In the genomic region with DNA sequence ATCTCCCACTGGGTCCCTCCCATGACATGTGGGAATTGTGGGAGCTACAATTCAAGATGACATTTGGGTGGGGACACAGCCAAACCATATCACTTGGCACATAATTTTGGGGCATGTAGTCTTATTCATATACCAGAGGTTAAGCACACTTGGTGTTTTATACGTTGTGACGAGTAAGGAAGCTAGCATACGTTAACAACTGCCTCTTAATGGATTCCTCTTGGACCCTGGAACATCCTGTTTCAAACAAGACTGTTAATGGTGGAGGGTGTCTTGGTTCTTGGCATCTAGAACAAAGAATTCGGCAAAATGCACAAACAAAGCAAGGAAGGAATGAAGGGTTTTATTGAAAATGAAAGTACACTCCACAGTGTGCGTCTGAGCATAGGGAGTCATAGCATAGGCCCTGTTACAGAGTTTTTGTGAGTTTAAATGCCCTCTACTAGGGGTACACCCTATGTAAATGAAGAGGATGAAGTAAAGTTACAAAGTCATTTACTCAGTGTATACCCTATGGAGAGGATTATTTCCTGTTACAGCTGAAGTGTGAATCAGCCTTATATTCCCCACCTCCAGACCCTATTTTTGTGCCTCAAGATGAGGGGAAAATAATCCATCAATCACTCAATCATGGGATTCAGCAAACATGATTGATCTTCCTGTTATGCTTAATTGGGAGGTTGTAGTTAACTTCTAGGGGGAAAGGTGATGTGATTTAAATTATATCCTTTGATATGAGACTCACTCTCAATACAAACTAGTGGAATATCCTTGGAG, we compare ENCODE assay signal across 22 cellular contexts.
DNase-seq lines count a peak whose midpoint lies in the region; ATAC-seq and TF ChIP-seq lines count a peak whose summit lies in the region.
"Had no signal": no experiment of that assay in that cellular context is flagged by ENCODE, and none has a peak within 500 bp of the region (broad histone marks: within the 10 kb centered on the region; RNA-seq: fewer than 3 reads in every experiment).

No MANE protein-coding gene starts in this region.

- H3K4me3 ChIP-seq in MM.1S (ENCODE audit: low read length) (no peak overlapping the region), fibroblast of villous mesenchyme (ENCODE audit: low read depth, low read length) (no peak overlapping the region)
- H3K4me3 ChIP-seq: ascending aorta, colonic mucosa had no signal

- H3K9ac ChIP-seq in MM.1S (ENCODE audit: low read length), result no peak overlapping the region

- H3K9me3 Mint-ChIP-seq in T-helper 2 cell treated with Interferon-gamma antibody and Interleukin-4, amounts not matched to agents 5 μg/mL and 100 μg/mL, for 36 hours, result no peaks in the 10 kb centered on the region
- no peaks in the 10 kb centered on the region for H3K9me3 Mint-ChIP-seq in activated T-helper 2 cell treated with anti-CD3 and anti-CD28 coated beads, Interferon-gamma antibody, Interleukin-2, Interleukin-4, amounts not matched to agents 10 μg/mL and 5 μg/mL and 100 μg/mL, durations not matched to agents 14 hours and 24 hours and 36 hours
- H3K9me3 Mint-ChIP-seq: naive thymus-derived CD8-positive, alpha-beta T cell; T-helper 1 cell treated with Interleukin-12 subunit alpha and Interleukin-12 subunit beta and Interleukin-4 antibody, amounts not matched to agents 30 μg/mL and 1 μg/mL, for 36 hours had no signal

- peaks cover 4% of the 10 kb centered on the region; the same call in 1 of the 2 replicates for H3K4me1 ChIP-seq in MM.1S (ENCODE audit: low read length)
- H3K4me1 ChIP-seq: ascending aorta, colonic mucosa, Peyer's patch had no signal

- H3F3A ChIP-seq in MM.1S (ENCODE audit: insufficient read depth, low read length), result no peaks in the 10 kb centered on the region

- H3K9me3 ChIP-seq in MM.1S (replicated peaks; ENCODE audit: insufficient read depth, low read length), result no peaks in the 10 kb centered on the region
- H3K9me3 ChIP-seq: ascending aorta, colonic mucosa, Peyer's patch had no signal

- no peak overlapping the region for H3K27ac Mint-ChIP-seq in T-helper 2 cell treated with Interferon-gamma antibody and Interleukin-4, amounts not matched to agents 5 μg/mL and 100 μg/mL, for 36 hours
- no peak overlapping the region for H3K27ac Mint-ChIP-seq in activated T-helper 2 cell treated with anti-CD3 and anti-CD28 coated beads, Interferon-gamma antibody, Interleukin-2, Interleukin-4, amounts not matched to agents 10 μg/mL and 5 μg/mL and 100 μg/mL, durations not matched to agents 14 hours and 24 hours and 36 hours
- H3K27ac Mint-ChIP-seq: naive thymus-derived CD8-positive, alpha-beta T cell; T-helper 1 cell treated with Interleukin-12 subunit alpha and Interleukin-12 subunit beta and Interleukin-4 antibody, amounts not matched to agents 30 μg/mL and 1 μg/mL, for 36 hours had no signal

- peak overlapping the region; percentile 24 for H3K4me2 ChIP-seq in MM.1S (ENCODE audit: low read depth, low read length)

- ATAC-seq in sciatic nerve (peak; percentile 58), HG02763 (IDR thresholded peaks at IDR 0.05; ENCODE audit: unreplicated experiment) (no peak)
- ATAC-seq: activated CD4-positive, CD25-positive, alpha-beta regulatory T cell treated with anti-CD3 and anti-CD28 coated beads, Interleukin-2, amount 50 U/mL, for 24 hours; esophagus mucosa; naive thymus-derived CD8-positive, alpha-beta T cell had no signal

- peak overlapping the region; percentile 14; the same call in 1 of the 2 replicates for H3K27ac ChIP-seq in MM.1S (ENCODE audit: low read length)
- H3K27ac ChIP-seq: ascending aorta, C4-2B, colonic mucosa had no signal

- no peak overlapping the region for H3K4me3 Mint-ChIP-seq in T-helper 2 cell treated with Interferon-gamma antibody and Interleukin-4, amounts not matched to agents 5 μg/mL and 100 μg/mL, for 36 hours
- no peak overlapping the region for H3K4me3 Mint-ChIP-seq in activated T-helper 2 cell treated with anti-CD3 and anti-CD28 coated beads, Interferon-gamma antibody, Interleukin-2, Interleukin-4, amounts not matched to agents 10 μg/mL and 5 μg/mL and 100 μg/mL, durations not matched to agents 14 hours and 24 hours and 36 hours (ENCODE audit: low read depth)
- H3K4me3 Mint-ChIP-seq: naive thymus-derived CD8-positive, alpha-beta T cell; T-helper 1 cell treated with Interleukin-12 subunit alpha and Interleukin-12 subunit beta and Interleukin-4 antibody, amounts not matched to agents 30 μg/mL and 1 μg/mL, for 36 hours had no signal

- no peaks in the 10 kb centered on the region for H3K4me1 Mint-ChIP-seq in T-helper 2 cell treated with Interferon-gamma antibody and Interleukin-4, amounts not matched to agents 5 μg/mL and 100 μg/mL, for 36 hours (ENCODE audit: low read depth)
- no peaks in the 10 kb centered on the region for H3K4me1 Mint-ChIP-seq in activated T-helper 2 cell treated with anti-CD3 and anti-CD28 coated beads, Interferon-gamma antibody, Interleukin-2, Interleukin-4, amounts not matched to agents 10 μg/mL and 5 μg/mL and 100 μg/mL, durations not matched to agents 14 hours and 24 hours and 36 hours (ENCODE audit: low read depth)
- H3K4me1 Mint-ChIP-seq: naive thymus-derived CD8-positive, alpha-beta T cell had no signal

- H3K27me3 ChIP-seq in MM.1S (replicated peaks; ENCODE audit: insufficient read depth, low read length), result no peaks in the 10 kb centered on the region
- H3K27me3 ChIP-seq: ascending aorta, colonic mucosa, Peyer's patch had no signal

- DNase-seq in EH (ENCODE audit: low read depth), result peak; percentile 52
- no peak for DNase-seq in MM.1S
- peak; percentile 47 for DNase-seq in fibroblast of villous mesenchyme (ENCODE audit: low read depth)
- no peak for DNase-seq in sciatic nerve (ENCODE audit: low spot score)
- no peak for DNase-seq in NCI-H2081 (lab: John Stamatoyannopoulos, UW)
- DNase-seq in T-helper 2 cell treated with Interferon-gamma antibody and Interleukin-4, amounts not matched to agents 5 μg/mL and 100 μg/mL, for 36 hours (ENCODE audit: low spot score), result no peak
- DNase-seq in activated T-helper 2 cell treated with anti-CD3 and anti-CD28 coated beads, Interferon-gamma antibody, Interleukin-2, Interleukin-4, amounts not matched to agents 10 μg/mL and 5 μg/mL and 100 μg/mL, durations not matched to agents 14 hours and 24 hours and 36 hours (ENCODE audit: low spot score), result no peak
- DNase-seq: activated effector memory CD4-positive, alpha-beta T cell treated with anti-CD3 and anti-CD28 coated beads, Interleukin-2, amount 50 U/mL, for 16 hours; colonic mucosa; DMS53; hypothalamus; naive thymus-derived CD8-positive, alpha-beta T cell; NCI-H1930; NCI-H510A; Peyer's patch; substantia nigra had no signal

- intact Hi-C loops in sciatic nerve (cut with DNase I), result no loop called here
- intact Hi-C loops in activated T-helper 2 cell treated with anti-CD3 and anti-CD28 coated beads, Interferon-gamma antibody, Interleukin-2, Interleukin-4, amounts not matched to agents 10 μg/mL and 5 μg/mL and 100 μg/mL, durations not matched to agents 14 hours and 24 hours and 36 hours (cut with micrococcal nuclease), result no loop called here

- H3K36me3 Mint-ChIP-seq in T-helper 2 cell treated with Interferon-gamma antibody and Interleukin-4, amounts not matched to agents 5 μg/mL and 100 μg/mL, for 36 hours (ENCODE audit: low read depth), result no peaks in the 10 kb centered on the region
- no peaks in the 10 kb centered on the region for H3K36me3 Mint-ChIP-seq in activated T-helper 2 cell treated with anti-CD3 and anti-CD28 coated beads, Interferon-gamma antibody, Interleukin-2, Interleukin-4, amounts not matched to agents 10 μg/mL and 5 μg/mL and 100 μg/mL, durations not matched to agents 14 hours and 24 hours and 36 hours (ENCODE audit: low read depth)
- H3K36me3 Mint-ChIP-seq: naive thymus-derived CD8-positive, alpha-beta T cell had no signal

- H2AFZ ChIP-seq in MM.1S (ENCODE audit: low read length), result peak overlapping the region; percentile 16

- no peak for TF ChIP-seq CTCF in MM.1S (IDR thresholded peaks at IDR 0.05; ENCODE audit: low read length)
- TF ChIP-seq CTCF in fibroblast of villous mesenchyme (IDR thresholded peaks at IDR 0.05; ENCODE audit: insufficient read depth, low read depth, low read length), result no peak

- no peaks in the 10 kb centered on the region for H3K79me2 ChIP-seq in MM.1S (ENCODE audit: low read length)

- no peaks in the 10 kb centered on the region for H3K9me2 ChIP-seq in MM.1S (replicated peaks; ENCODE audit: insufficient read depth, low read length)

- H3K27me3 Mint-ChIP-seq in T-helper 2 cell treated with Interferon-gamma antibody and Interleukin-4, amounts not matched to agents 5 μg/mL and 100 μg/mL, for 36 hours (ENCODE audit: low read depth), result no peaks in the 10 kb centered on the region
- H3K27me3 Mint-ChIP-seq in activated T-helper 2 cell treated with anti-CD3 and anti-CD28 coated beads, Interferon-gamma antibody, Interleukin-2, Interleukin-4, amounts not matched to agents 10 μg/mL and 5 μg/mL and 100 μg/mL, durations not matched to agents 14 hours and 24 hours and 36 hours (ENCODE audit: low read depth), result no peaks in the 10 kb centered on the region

- no peaks in the 10 kb centered on the region for H4K20me1 ChIP-seq in MM.1S (ENCODE audit: insufficient read depth, low read length)

- no peaks in the 10 kb centered on the region for H3K36me3 ChIP-seq in MM.1S (replicated peaks; ENCODE audit: insufficient read depth, low read length)
- H3K36me3 ChIP-seq: ascending aorta, colonic mucosa, Peyer's patch had no signal

Comparison
In these comparisons a context has a peak if more than half of its experiments do, and no peak if none do; other contexts are left out.
1. DNase-seq: peak in EH (single experiment) and fibroblast of villous mesenchyme (single experiment); none in MM.1S (single experiment), sciatic nerve (single experiment), NCI-H2081 (0 of 2), T-helper 2 cell treated with Interferon-gamma antibody and Interleukin-4, amounts not matched to agents 5 μg/mL and 100 μg/mL, for 36 hours (single experiment) and activated T-helper 2 cell treated with anti-CD3 and anti-CD28 coated beads, Interferon-gamma antibody, Interleukin-2, Interleukin-4, amounts not matched to agents 10 μg/mL and 5 μg/mL and 100 μg/mL, durations not matched to agents 14 hours and 24 hours and 36 hours (single experiment).